13 cellular contexts compared by ENCODE assay signal in the genomic region with DNA sequence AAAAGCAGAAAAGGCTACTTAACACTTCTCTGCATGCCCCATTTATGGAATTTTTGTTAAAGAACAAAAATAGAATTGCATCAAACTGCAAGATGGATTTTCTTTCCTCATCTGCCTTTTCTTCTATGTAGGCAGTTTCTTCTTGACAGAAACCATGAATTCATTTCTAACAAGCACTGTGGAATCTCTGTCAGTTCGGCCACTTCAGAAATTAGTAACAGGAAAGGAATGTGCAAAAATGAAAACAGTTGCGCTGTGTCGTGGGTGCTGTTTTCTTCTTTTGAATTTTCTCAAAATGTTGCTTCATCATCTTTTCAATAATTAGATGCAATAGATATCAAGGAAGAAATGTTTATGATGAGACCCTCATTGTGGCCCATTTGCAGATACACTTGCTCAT.
A peak's percentile ranks its signal among the peaks of the same experiment; 100 is the strongest.
DNase-seq lines count a peak whose midpoint lies in the region; ATAC-seq, FAIRE-seq and TF ChIP-seq lines count a peak whose summit lies in the region.
"Had no signal": no experiment of that assay in that cellular context is flagged by ENCODE, and none has a peak within 500 bp of the region (broad histone marks: within the 10 kb centered on the region; RNA-seq: fewer than 3 reads in every experiment).

No MANE protein-coding gene starts in this region.

- H3K9me3 ChIP-seq in neuron (ENCODE audit: low read length), result no peaks in the 10 kb centered on the region
- no peaks in the 10 kb centered on the region for H3K9me3 ChIP-seq in esophagus squamous epithelium
- H3K9me3 ChIP-seq: Caco-2 had no signal

- no peak for FAIRE-seq in bronchial epithelial cell (lab: Jason Lieb, UNC)

- peak; percentile 57 for DNase-seq in EH (ENCODE audit: low read depth)
- peak; percentile 53 for DNase-seq in M059J (ENCODE audit: low read depth)
- peak; percentile 7 for DNase-seq in bronchial epithelial cell (ENCODE audit: low read depth)
- no peak for DNase-seq in esophagus squamous epithelium (lab: John Stamatoyannopoulos, UW)
- DNase-seq: Caco-2; effector memory CD8-positive, alpha-beta T cell; NCI-H1048; NCI-H510A treated with DMSO at 0.1 percent for 48 hours had no signal

- H3K27ac ChIP-seq in esophagus squamous epithelium, result no peak overlapping the region

- peak overlapping the region; percentile 5 for H2AFZ ChIP-seq in neuron (ENCODE audit: low read depth, low read length)
- H2AFZ ChIP-seq: GM23338 had no signal

- intact Hi-C loops in esophagus squamous epithelium (cut with DNase I), result no loop called here

- H3K27me3 ChIP-seq in bronchial epithelial cell (ENCODE audit: control insufficient read depth, insufficient read depth, low read length) (peaks cover 2% of the 10 kb centered on the region), neuron (ENCODE audit: insufficient read depth, low read length) (no peaks in the 10 kb centered on the region), esophagus squamous epithelium (peaks cover 0 to 64% (median 0%) of the 10 kb centered on the region in 4 donors)

- H3K4me3 ChIP-seq in bronchial epithelial cell (ENCODE audit: low read depth, low read length) (no peak overlapping the region), neuron (ENCODE audit: low read length) (no peak overlapping the region), esophagus squamous epithelium (no peak overlapping the region)
- H3K4me3 ChIP-seq: GM23338, lung had no signal

- 35 to 48% methylated on average over 3 of the region's 3 CpGs for WGBS in esophagus squamous epithelium, 2 donors

- no peak for TF ChIP-seq POLR2A in esophagus squamous epithelium (IDR thresholded peaks at IDR 0.05)

- H3K4me1 ChIP-seq in neuron (ENCODE audit: insufficient read depth, low read length) (peaks cover 14% of the 10 kb centered on the region), esophagus squamous epithelium (no peaks in the 10 kb centered on the region)
- H3K4me1 ChIP-seq: Caco-2 had no signal

- no peaks in the 10 kb centered on the region for H3K36me3 ChIP-seq in bronchial epithelial cell (ENCODE audit: control insufficient read depth, insufficient read depth, low read length)
- no peaks in the 10 kb centered on the region for H3K36me3 ChIP-seq in neuron (ENCODE audit: insufficient read depth, low read length)
- H3K36me3 ChIP-seq in esophagus squamous epithelium, result no peaks in the 10 kb centered on the region

- ATAC-seq in GM18870 (IDR thresholded peaks at IDR 0.05; ENCODE audit: unreplicated experiment) (no peak), HG03432 (IDR thresholded peaks at IDR 0.05; ENCODE audit: unreplicated experiment) (no peak)
- ATAC-seq: effector memory CD8-positive, alpha-beta T cell; GM23338 had no signal

- TF ChIP-seq CTCF in bronchial epithelial cell (IDR thresholded peaks at IDR 0.05; ENCODE audit: insufficient read depth, low read length, severe bottlenecking) (no peak), esophagus squamous epithelium (IDR thresholded peaks at IDR 0.05) (no peak)
